ENCODE assay signal across 7 cellular contexts in genomic region chr12:79784366-79785065, GRCh38.
DNase-seq lines count a peak whose midpoint lies in the region; ATAC-seq, FAIRE-seq and TF ChIP-seq lines count a peak whose summit lies in the region.
"Not testable (repeated sequence)": the region's sequence is repeated elsewhere in the genome, so short reads cannot be mapped to it uniquely, and the experiment has no call there.

No MANE protein-coding gene starts in this region.

- not testable (repeated sequence) for H3K4me3 ChIP-seq in astrocyte (ENCODE audit: insufficient read depth, low read depth, low read length); iPS DF 6.9 (ENCODE audit: low read length)

- H3K27ac ChIP-seq in astrocyte (ENCODE audit: low read depth, low read length); iPS DF 6.9 (ENCODE audit: low read length): not testable (repeated sequence)

- H3K36me3 ChIP-seq in astrocyte (ENCODE audit: insufficient read depth, low read length) = peaks cover 33% of the 10 kb centered on the region
- not testable (repeated sequence) for H3K36me3 ChIP-seq in iPS DF 6.9 (ENCODE audit: control insufficient read depth, insufficient read depth, low read length)

- TF ChIP-seq CTCF in HFFc6 (IDR thresholded peaks at IDR 0.05); astrocyte (IDR thresholded peaks at IDR 0.05; ENCODE audit: insufficient read depth, low read depth, low read length): not testable (repeated sequence)

- H3K4me2 ChIP-seq in astrocyte (ENCODE audit: low read length) = not testable (repeated sequence)

- no CpG with 5 or more reads among the region's 10 CpGs for WGBS in iPS DF 6.9 (ENCODE audit: insufficient coverage, insufficient read length)

- not testable (repeated sequence) for H4K20me1 ChIP-seq in astrocyte (ENCODE audit: insufficient read depth, low read length)

- H3K9me3 Mint-ChIP-seq in HFFc6; astrocyte (ENCODE audit: unreplicated experiment); natural killer cell treated with Interleukin-12 subunit alpha and Interleukin-12 subunit beta and Interleukin-15 and Interleukin-18, amount 100 ng/mL, for 72 hours: not testable (repeated sequence)

- H3K27me3 ChIP-seq in astrocyte (ENCODE audit: insufficient read depth, low read length); iPS DF 6.9 (ENCODE audit: control insufficient read depth, insufficient read depth, low read length): not testable (repeated sequence)

- FAIRE-seq in astrocyte (lab: Jason Lieb, UNC) = not testable (repeated sequence)

- H3K9me3 ChIP-seq in astrocyte (ENCODE audit: insufficient read depth, low read depth, low read length); iPS DF 6.9 (ENCODE audit: control insufficient read depth, insufficient read depth, low read length): not testable (repeated sequence)

- not testable (repeated sequence) for H3K4me1 ChIP-seq in astrocyte (ENCODE audit: insufficient read depth, low read length); iPS DF 6.9 (ENCODE audit: control insufficient read depth, insufficient read depth, low read length)

- peaks cover 48% of the 10 kb centered on the region for H3K4me1 Mint-ChIP-seq in HFFc6 (ENCODE audit: low read depth)
- H3K4me1 Mint-ChIP-seq in astrocyte (ENCODE audit: low read depth, unreplicated experiment) = peaks cover 26% of the 10 kb centered on the region
- not testable (repeated sequence) for H3K4me1 Mint-ChIP-seq in natural killer cell treated with Interleukin-12 subunit alpha and Interleukin-12 subunit beta and Interleukin-15 and Interleukin-18, amount 100 ng/mL, for 72 hours (ENCODE audit: low read depth in 2 of 2)

- peak; percentile 16 for DNase-seq in Daoy (ENCODE audit: low read depth)
- peak; percentile 39 for DNase-seq in HFFc6
- DNase-seq in RPMI7951 (ENCODE audit: low read depth) = peak; percentile 60
- DNase-seq in astrocyte (ENCODE audit: low read depth) = peak; percentile 47
- DNase-seq in fibroblast of gingiva (ENCODE audit: low read depth) = peak; percentile 23
- DNase-seq in iPS DF 6.9 (ENCODE audit: low read depth, low spot score) = peak; percentile 39
- DNase-seq in natural killer cell treated with Interleukin-12 subunit alpha and Interleukin-12 subunit beta and Interleukin-15 and Interleukin-18, amount 100 ng/mL, for 72 hours (ENCODE audit: low spot score) = not testable (repeated sequence)

- peaks cover 53% of the 10 kb centered on the region for H3K36me3 Mint-ChIP-seq in HFFc6 (ENCODE audit: low read depth)
- H3K36me3 Mint-ChIP-seq in astrocyte (ENCODE audit: low read depth, unreplicated experiment) = not testable (repeated sequence)
- peaks cover 28% of the 10 kb centered on the region for H3K36me3 Mint-ChIP-seq in natural killer cell treated with Interleukin-12 subunit alpha and Interleukin-12 subunit beta and Interleukin-15 and Interleukin-18, amount 100 ng/mL, for 72 hours

- H2AFZ ChIP-seq in astrocyte (ENCODE audit: low read depth, low read length) = not testable (repeated sequence)

- H3K79me2 ChIP-seq in astrocyte (ENCODE audit: insufficient read depth, low read length) = not testable (repeated sequence)

- ATAC-seq in natural killer cell treated with Interleukin-12 subunit alpha and Interleukin-12 subunit beta and Interleukin-15 and Interleukin-18, amount 100 ng/mL, for 72 hours = not testable (repeated sequence)

- H3K27me3 Mint-ChIP-seq in HFFc6 (ENCODE audit: insufficient read depth); astrocyte (ENCODE audit: low read depth, unreplicated experiment); natural killer cell treated with Interleukin-12 subunit alpha and Interleukin-12 subunit beta and Interleukin-15 and Interleukin-18, amount 100 ng/mL, for 72 hours: not testable (repeated sequence)

- H3K4me3 Mint-ChIP-seq in HFFc6; astrocyte (ENCODE audit: unreplicated experiment); natural killer cell treated with Interleukin-12 subunit alpha and Interleukin-12 subunit beta and Interleukin-15 and Interleukin-18, amount 100 ng/mL, for 72 hours: not testable (repeated sequence)

- H3K27ac Mint-ChIP-seq in HFFc6 (peak overlapping the region; percentile 85), astrocyte (ENCODE audit: unreplicated experiment) (peak overlapping the region; percentile 44)
- H3K27ac Mint-ChIP-seq in natural killer cell treated with Interleukin-12 subunit alpha and Interleukin-12 subunit beta and Interleukin-15 and Interleukin-18, amount 100 ng/mL, for 72 hours = peak overlapping the region; percentile 4 to 32

- not testable (repeated sequence) for H3K9ac ChIP-seq in astrocyte (ENCODE audit: low read length)

Comparison
In these comparisons a context has a peak if more than half of its experiments do, and no peak if none do; other contexts are left out.
1. H3K27ac Mint-ChIP-seq: peak in every context shown above with its lines; median percentile 85 in HFFc6; 44 in astrocyte; 18 in natural killer cell treated with Interleukin-12 subunit alpha and Interleukin-12 subunit beta and Interleukin-15 and Interleukin-18, amount 100 ng/mL, for 72 hours.